1 cellular context compared by ENCODE assay signal in the genomic region with DNA sequence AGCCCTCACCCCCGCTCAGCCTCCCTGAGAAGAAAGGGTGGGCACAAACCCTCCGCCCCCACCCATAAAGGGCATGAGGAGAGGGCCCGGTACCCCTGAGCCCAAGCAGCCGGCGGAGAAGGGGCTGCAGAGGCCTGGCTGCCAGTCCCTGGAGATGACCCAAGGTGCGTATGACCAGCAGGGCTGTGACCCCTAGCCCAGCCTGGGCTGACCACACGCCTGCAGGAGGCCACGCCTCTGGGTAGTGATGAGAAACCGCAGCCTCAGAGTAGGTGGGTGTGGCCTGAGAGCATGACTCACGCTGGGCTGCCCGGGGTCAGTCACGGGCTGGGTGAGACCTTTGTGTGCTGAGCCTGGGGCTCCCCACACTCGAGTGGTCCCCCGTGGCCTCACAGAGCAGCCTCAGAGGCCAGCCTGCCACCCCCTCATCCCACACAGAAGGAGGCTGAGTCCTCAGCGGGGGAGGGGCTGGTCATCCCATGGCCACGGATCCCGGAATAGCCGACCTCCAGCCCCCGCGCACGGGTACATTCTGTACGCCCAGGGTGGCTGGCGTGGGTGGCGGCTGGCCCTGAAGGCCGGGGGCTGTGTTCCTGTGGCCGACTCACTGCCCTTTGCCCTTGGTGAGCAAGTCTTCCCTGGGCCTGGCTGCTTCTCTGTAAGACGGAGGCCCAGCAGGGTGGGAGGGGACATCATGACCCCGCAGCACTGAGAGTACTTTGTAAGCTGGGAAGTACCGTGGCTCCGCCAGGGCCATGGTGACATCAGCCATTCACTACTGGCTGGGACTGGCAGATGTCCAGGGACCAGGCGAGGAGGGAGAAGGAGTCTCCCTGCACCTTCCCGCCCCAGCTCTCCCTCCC.
TF ChIP-seq lines count a peak whose summit lies in the region.

No MANE protein-coding gene starts in this region.

TF ChIP-seq in HepG2, 621 proteins besides CTCF, POLR2A, EP300 and RAD21 (continued from another document and continues in another):
- TF ChIP-seq, protein P1, sequence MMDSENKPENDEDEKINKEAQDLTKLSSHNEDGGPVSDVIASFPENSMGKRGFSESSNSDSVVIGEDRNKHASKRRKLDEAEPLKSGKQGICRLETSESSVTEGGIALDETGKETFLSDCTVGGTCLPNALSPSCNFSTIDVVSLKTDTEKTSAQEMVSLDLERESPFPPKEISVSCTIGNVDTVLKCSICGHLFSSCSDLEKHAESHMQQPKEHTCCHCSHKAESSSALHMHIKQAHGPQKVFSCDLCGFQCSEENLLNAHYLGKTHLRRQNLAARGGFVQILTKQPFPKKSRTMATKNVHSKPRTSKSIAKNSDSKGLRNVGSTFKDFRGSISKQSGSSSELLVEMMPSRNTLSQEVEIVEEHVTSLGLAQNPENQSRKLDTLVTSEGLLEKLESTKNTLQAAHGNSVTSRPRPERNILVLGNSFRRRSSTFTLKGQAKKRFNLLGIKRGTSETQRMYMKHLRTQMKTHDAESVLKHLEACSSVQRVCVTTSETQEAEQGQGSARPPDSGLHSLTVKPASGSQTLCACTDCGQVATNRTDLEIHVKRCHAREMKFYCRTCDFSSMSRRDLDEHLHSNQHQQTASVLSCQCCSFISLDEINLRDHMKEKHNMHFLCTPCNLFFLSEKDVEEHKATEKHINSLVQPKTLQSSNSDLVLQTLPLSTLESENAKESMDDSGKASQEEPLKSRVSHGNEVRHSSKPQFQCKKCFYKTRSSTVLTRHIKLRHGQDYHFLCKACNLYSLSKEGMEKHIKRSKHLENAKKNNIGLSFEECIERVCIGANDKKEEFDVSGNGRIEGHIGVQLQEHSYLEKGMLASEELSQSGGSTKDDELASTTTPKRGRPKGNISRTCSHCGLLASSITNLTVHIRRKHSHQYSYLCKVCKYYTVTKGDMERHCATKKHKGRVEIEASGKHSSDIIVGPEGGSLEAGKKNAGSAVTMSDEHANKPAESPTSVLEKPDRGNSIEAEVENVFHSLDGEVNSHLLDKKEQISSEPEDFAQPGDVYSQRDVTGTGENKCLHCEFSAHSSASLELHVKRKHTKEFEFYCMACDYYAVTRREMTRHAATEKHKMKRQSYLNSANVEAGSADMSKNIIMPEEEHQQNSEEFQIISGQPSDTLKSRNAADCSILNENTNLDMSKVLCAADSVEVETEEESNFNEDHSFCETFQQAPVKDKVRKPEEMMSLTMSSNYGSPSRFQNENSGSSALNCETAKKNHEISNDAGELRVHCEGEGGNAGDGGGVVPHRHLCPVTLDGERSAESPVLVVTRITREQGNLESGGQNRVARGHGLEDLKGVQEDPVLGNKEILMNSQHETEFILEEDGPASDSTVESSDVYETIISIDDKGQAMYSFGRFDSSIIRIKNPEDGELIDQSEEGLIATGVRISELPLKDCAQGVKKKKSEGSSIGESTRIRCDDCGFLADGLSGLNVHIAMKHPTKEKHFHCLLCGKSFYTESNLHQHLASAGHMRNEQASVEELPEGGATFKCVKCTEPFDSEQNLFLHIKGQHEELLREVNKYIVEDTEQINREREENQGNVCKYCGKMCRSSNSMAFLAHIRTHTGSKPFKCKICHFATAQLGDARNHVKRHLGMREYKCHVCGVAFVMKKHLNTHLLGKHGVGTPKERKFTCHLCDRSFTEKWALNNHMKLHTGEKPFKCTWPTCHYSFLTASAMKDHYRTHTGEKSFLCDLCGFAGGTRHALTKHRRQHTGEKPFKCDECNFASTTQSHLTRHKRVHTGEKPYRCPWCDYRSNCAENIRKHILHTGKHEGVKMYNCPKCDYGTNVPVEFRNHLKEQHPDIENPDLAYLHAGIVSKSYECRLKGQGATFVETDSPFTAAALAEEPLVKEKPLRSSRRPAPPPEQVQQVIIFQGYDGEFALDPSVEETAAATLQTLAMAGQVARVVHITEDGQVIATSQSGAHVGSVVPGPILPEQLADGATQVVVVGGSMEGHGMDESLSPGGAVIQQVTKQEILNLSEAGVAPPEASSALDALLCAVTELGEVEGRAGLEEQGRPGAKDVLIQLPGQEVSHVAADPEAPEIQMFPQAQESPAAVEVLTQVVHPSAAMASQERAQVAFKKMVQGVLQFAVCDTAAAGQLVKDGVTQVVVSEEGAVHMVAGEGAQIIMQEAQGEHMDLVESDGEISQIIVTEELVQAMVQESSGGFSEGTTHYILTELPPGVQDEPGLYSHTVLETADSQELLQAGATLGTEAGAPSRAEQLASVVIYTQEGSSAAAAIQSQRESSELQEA (CRISPR knock-in tag; IDR thresholded peaks at IDR 0.05; ENCODE audit: not compliant biosample characterization), result no peak
- TF ChIP-seq SIX1 (CRISPR knock-in tag; IDR thresholded peaks at IDR 0.05; ENCODE audit: borderline replicate concordance), result peak; percentile 10; the same call in 1 of the 2 replicates
- TF ChIP-seq ZNF615 (CRISPR knock-in tag; IDR thresholded peaks at IDR 0.05; ENCODE audit: borderline replicate concordance), result no peak
- TF ChIP-seq SPEN (CRISPR knock-in tag; IDR thresholded peaks at IDR 0.05; ENCODE audit: low read depth), result peak; percentile 74; the same call in 1 of the 2 replicates
- TF ChIP-seq ZNF101 (CRISPR knock-in tag; IDR thresholded peaks at IDR 0.05; ENCODE audit: borderline replicate concordance, low read depth), result no peak
- peak; percentile 84; the same call in 1 of the 2 replicates for TF ChIP-seq SIN3A (IDR thresholded peaks at IDR 0.05; ENCODE audit: borderline replicate concordance, low read depth, low read length)
- TF ChIP-seq PHF5A (CRISPR knock-in tag; IDR thresholded peaks at IDR 0.05; ENCODE audit: low read depth, unreplicated experiment), result peak; percentile 58
- no peak for TF ChIP-seq RFX3 (CRISPR knock-in tag; IDR thresholded peaks at IDR 0.05)
- no peak for TF ChIP-seq ZNF383 (CRISPR knock-in tag; IDR thresholded peaks at IDR 0.05; ENCODE audit: borderline replicate concordance)
- peak; percentile 75 for TF ChIP-seq CEBPG (CRISPR knock-in tag; IDR thresholded peaks at IDR 0.05)
- TF ChIP-seq ZNF329 (CRISPR knock-in tag; IDR thresholded peaks at IDR 0.05; ENCODE audit: low read depth), result 0 out of 2 replicates have a peak, but pooled peaks have one; percentile 52
- TF ChIP-seq ZNF296 (CRISPR knock-in tag; conservative IDR thresholded peaks at IDR 0.05), result peak; percentile 70; the same call in 1 of the 2 replicates
- TF ChIP-seq KLF15 (CRISPR knock-in tag; IDR thresholded peaks at IDR 0.05; ENCODE audit: borderline replicate concordance), result no peak
- TF ChIP-seq, protein P2, sequence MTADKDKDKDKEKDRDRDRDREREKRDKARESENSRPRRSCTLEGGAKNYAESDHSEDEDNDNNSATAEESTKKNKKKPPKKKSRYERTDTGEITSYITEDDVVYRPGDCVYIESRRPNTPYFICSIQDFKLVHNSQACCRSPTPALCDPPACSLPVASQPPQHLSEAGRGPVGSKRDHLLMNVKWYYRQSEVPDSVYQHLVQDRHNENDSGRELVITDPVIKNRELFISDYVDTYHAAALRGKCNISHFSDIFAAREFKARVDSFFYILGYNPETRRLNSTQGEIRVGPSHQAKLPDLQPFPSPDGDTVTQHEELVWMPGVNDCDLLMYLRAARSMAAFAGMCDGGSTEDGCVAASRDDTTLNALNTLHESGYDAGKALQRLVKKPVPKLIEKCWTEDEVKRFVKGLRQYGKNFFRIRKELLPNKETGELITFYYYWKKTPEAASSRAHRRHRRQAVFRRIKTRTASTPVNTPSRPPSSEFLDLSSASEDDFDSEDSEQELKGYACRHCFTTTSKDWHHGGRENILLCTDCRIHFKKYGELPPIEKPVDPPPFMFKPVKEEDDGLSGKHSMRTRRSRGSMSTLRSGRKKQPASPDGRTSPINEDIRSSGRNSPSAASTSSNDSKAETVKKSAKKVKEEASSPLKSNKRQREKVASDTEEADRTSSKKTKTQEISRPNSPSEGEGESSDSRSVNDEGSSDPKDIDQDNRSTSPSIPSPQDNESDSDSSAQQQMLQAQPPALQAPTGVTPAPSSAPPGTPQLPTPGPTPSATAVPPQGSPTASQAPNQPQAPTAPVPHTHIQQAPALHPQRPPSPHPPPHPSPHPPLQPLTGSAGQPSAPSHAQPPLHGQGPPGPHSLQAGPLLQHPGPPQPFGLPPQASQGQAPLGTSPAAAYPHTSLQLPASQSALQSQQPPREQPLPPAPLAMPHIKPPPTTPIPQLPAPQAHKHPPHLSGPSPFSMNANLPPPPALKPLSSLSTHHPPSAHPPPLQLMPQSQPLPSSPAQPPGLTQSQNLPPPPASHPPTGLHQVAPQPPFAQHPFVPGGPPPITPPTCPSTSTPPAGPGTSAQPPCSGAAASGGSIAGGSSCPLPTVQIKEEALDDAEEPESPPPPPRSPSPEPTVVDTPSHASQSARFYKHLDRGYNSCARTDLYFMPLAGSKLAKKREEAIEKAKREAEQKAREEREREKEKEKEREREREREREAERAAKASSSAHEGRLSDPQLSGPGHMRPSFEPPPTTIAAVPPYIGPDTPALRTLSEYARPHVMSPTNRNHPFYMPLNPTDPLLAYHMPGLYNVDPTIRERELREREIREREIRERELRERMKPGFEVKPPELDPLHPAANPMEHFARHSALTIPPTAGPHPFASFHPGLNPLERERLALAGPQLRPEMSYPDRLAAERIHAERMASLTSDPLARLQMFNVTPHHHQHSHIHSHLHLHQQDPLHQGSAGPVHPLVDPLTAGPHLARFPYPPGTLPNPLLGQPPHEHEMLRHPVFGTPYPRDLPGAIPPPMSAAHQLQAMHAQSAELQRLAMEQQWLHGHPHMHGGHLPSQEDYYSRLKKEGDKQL (CRISPR knock-in tag; IDR thresholded peaks at IDR 0.05; ENCODE audit: low read depth), result no peak
- TF ChIP-seq ZBTB7B (CRISPR knock-in tag; IDR thresholded peaks at IDR 0.05), result peak; percentile 68; the same call in 1 of the 2 replicates
- TF ChIP-seq MIER2 (CRISPR knock-in tag; IDR thresholded peaks at IDR 0.05), result no peak; the same call in 1 of the 2 replicates
- TF ChIP-seq ZNF550 (CRISPR knock-in tag; IDR thresholded peaks at IDR 0.05; ENCODE audit: borderline replicate concordance), result no peak; the same call in 1 of the 2 replicates
- peak; percentile 72 to 94; a peak in 2 of 4 replicates for TF ChIP-seq NR2F1 (CRISPR knock-in tag; IDR thresholded peaks at IDR 0.05)
- TF ChIP-seq ZNF343 (CRISPR knock-in tag; IDR thresholded peaks at IDR 0.05), result 0 out of 2 replicates have a peak, but pooled peaks have one; percentile 31
- TF ChIP-seq ARID4A (CRISPR knock-in tag; IDR thresholded peaks at IDR 0.05; ENCODE audit: borderline replicate concordance), result peak; percentile 35; the same call in 1 of the 2 replicates
- no peak; the same call in 1 of the 2 replicates for TF ChIP-seq NFAT5 (CRISPR knock-in tag; IDR thresholded peaks at IDR 0.05)
